Comparison of ENCODE assay signal across 24 cellular contexts in genomic region chr3:72972706-72973030, GRCh38. TPM values are rescaled to one million over a fixed set of nuclear protein-coding genes. Genes with fewer than 3 reads are reported as not detected.
DNase-seq lines count a peak whose midpoint lies in the region; ATAC-seq, FAIRE-seq and TF ChIP-seq lines count a peak whose summit lies in the region.
"Had no signal": no experiment of that assay in that cellular context is flagged by ENCODE, and none has a peak within 500 bp of the region (broad histone marks: within the 10 kb centered on the region; RNA-seq: fewer than 3 reads in every experiment).

No MANE protein-coding gene starts in this region.

- H3K9me3 ChIP-seq in Caco-2 (no peaks in the 10 kb centered on the region), K562 (replicated peaks; ENCODE audit: control insufficient read depth, insufficient read depth, low read depth, low read length) (no peaks in the 10 kb centered on the region), HepG2 (ENCODE audit: low read length) (no peaks in the 10 kb centered on the region), trophoblast cell (ENCODE audit: insufficient read depth, low read depth, low read length) (no peaks in the 10 kb centered on the region)
- H3K9me3 ChIP-seq in CD8-positive, alpha-beta T cell (ENCODE audit: low read length), result no peaks in the 10 kb centered on the region

- no peak overlapping the region for H4K8ac ChIP-seq in trophoblast cell (ENCODE audit: low read depth, low read length)

- H4K20me1 ChIP-seq in K562 (replicated peaks; ENCODE audit: control insufficient read depth, insufficient read depth, low read length), result no peaks in the 10 kb centered on the region
- no peaks in the 10 kb centered on the region for H4K20me1 ChIP-seq in HepG2 (ENCODE audit: insufficient read depth, low read length)
- H4K20me1 ChIP-seq: BLaER1 treated with 17β-estradiol and CSF1 and Interleukin-3, amounts not matched to agents 10 nM and 100 nM had no signal

- H3K79me2 ChIP-seq in K562 (ENCODE audit: control insufficient read depth, insufficient read depth, low read length) (no peaks in the 10 kb centered on the region), HepG2 (ENCODE audit: insufficient read depth, low read length) (no peaks in the 10 kb centered on the region), trophoblast cell (ENCODE audit: control insufficient read depth, insufficient read depth, low read length, poor library complexity) (no peaks in the 10 kb centered on the region)

- no peaks in the 10 kb centered on the region for H3K9me3 Mint-ChIP-seq in Caco-2 (ENCODE audit: unreplicated experiment)
- no peaks in the 10 kb centered on the region for H3K9me3 Mint-ChIP-seq in CD8-positive, alpha-beta T cell
- H3K9me3 Mint-ChIP-seq: CD4-positive, alpha-beta memory T cell; HFFc6 had no signal

- no peaks in the 10 kb centered on the region for H3K36me3 ChIP-seq in Caco-2 (ENCODE audit: control insufficient read depth, insufficient read depth, low read length)
- H3K36me3 ChIP-seq in K562 (ENCODE audit: control insufficient read depth, insufficient read depth, low read length), result no peaks in the 10 kb centered on the region
- no peaks in the 10 kb centered on the region for H3K36me3 ChIP-seq in HepG2 (replicated peaks in 1 of 2; ENCODE audit: control insufficient read depth in 1 of 2, insufficient read depth in 2 of 2, low read length in 2 of 2)
- H3K36me3 ChIP-seq in trophoblast cell (ENCODE audit: control insufficient read depth in 1 of 2, insufficient read depth in 2 of 2, low read length in 2 of 2), result peaks cover 0 to 2% of the 10 kb centered on the region in 2 experiments
- H3K36me3 ChIP-seq in CD8-positive, alpha-beta T cell (ENCODE audit: insufficient read depth, low read length), result no peaks in the 10 kb centered on the region
- H3K36me3 ChIP-seq: BLaER1 treated with 17β-estradiol and CSF1 and Interleukin-3, amounts not matched to agents 10 nM and 100 nM had no signal

- WGBS in K562 (ENCODE audit: insufficient coverage, low coverage, missing lambda C conversion rate), result 22% methylated on average over 1 of the region's 3 CpGs
- WGBS in HepG2 (ENCODE audit: low lambda C conversion rate), result 63% methylated on average over 3 of the region's 3 CpGs
- no CpG with 5 or more reads among the region's 3 CpGs for WGBS in trophoblast cell (ENCODE audit: extremely low coverage, insufficient coverage, insufficient read length)

- H3K27ac ChIP-seq in K562 (ENCODE audit: extremely low read depth, low read depth, low read length), result no peak overlapping the region
- peak overlapping the region; percentile 76 for H3K27ac ChIP-seq in HepG2 (ENCODE audit: extremely low read length, insufficient read depth, low read length)
- peak overlapping the region; percentile 51 for H3K27ac ChIP-seq in trophoblast cell (ENCODE audit: low read depth, low read length)
- no peak overlapping the region for H3K27ac ChIP-seq in CD8-positive, alpha-beta T cell (ENCODE audit: low read depth, low read length)
- H3K27ac ChIP-seq: 22Rv1; BLaER1 treated with 17β-estradiol and CSF1 and Interleukin-3, amounts not matched to agents 10 nM and 100 nM had no signal

- TF ChIP-seq POLR2A in K562 (conservative IDR thresholded peaks at IDR 0.05) (no peak), HepG2 (IDR thresholded peaks at IDR 0.05; ENCODE audit: insufficient read depth in 1 of 2, low read depth in 2 of 2, low read length in 2 of 2) (no peak)

- H2AFZ ChIP-seq in K562 (ENCODE audit: low read depth, low read length), result no peak overlapping the region
- no peak overlapping the region for H2AFZ ChIP-seq in HepG2 (ENCODE audit: low read length)
- no peak overlapping the region for H2AFZ ChIP-seq in trophoblast cell (ENCODE audit: insufficient read depth, low read length, poor library complexity)

- no peak overlapping the region for H4K12ac ChIP-seq in trophoblast cell (ENCODE audit: low read depth, low read length)

- peaks cover 3% of the 10 kb centered on the region for H3K79me1 ChIP-seq in trophoblast cell (ENCODE audit: low read length)

- H3K4me3 ChIP-seq in Caco-2 (ENCODE audit: low read depth, low read length) (no peak overlapping the region), K562 (no peak overlapping the region), HepG2 (replicated peaks in 1 of 3; ENCODE audit: insufficient read depth in 1 of 3, low read depth in 2 of 3, low read length in 3 of 3) (no peak overlapping the region), trophoblast cell (ENCODE audit: low read depth, low read length) (no peak overlapping the region)
- no peak overlapping the region for H3K4me3 ChIP-seq in CD8-positive, alpha-beta T cell (ENCODE audit: low read depth, low read length)
- H3K4me3 ChIP-seq: BLaER1 treated with 17β-estradiol and CSF1 and Interleukin-3, amounts not matched to agents 10 nM and 100 nM had no signal

- H3K23ac ChIP-seq in trophoblast cell (ENCODE audit: low read length), result no peak overlapping the region

- TF ChIP-seq RAD21 in K562 (CRISPR knock-in tag; conservative IDR thresholded peaks at IDR 0.05 in 1 of 2, IDR thresholded peaks at IDR 0.05 in 1 of 2), result no peak
- TF ChIP-seq RAD21 in HepG2 (CRISPR knock-in tag; IDR thresholded peaks at IDR 0.05), result no peak

- peak overlapping the region; percentile 68 for H3K4me3 Mint-ChIP-seq in Caco-2 (ENCODE audit: unreplicated experiment)
- no peak overlapping the region for H3K4me3 Mint-ChIP-seq in CD8-positive, alpha-beta T cell
- H3K4me3 Mint-ChIP-seq: CD4-positive, alpha-beta memory T cell; HFFc6 had no signal

- in situ Hi-C loops in K562 (cut with MboI), result no loop called here
- in situ Hi-C loops in HepG2 (cut with HindIII; ENCODE audit: extremely low pct_ligation_motif_present, low pct_unique_long_range_greater_than_20kb), result no loop called here

- H3K4me1 ChIP-seq in Caco-2 (peaks cover 37% of the 10 kb centered on the region), K562 (replicated peaks in 1 of 2; ENCODE audit: control insufficient read depth in 2 of 2, insufficient read depth in 2 of 2, low read length in 2 of 2) (no peaks in the 10 kb centered on the region; a peak in 2 of 5 replicates), HepG2 (ENCODE audit: insufficient read depth, low read length) (peaks cover 57% of the 10 kb centered on the region), trophoblast cell (ENCODE audit: control insufficient read depth in 1 of 2, insufficient read depth in 2 of 2, low read length in 2 of 2) (peaks cover 8 to 9% of the 10 kb centered on the region in 2 experiments)
- H3K4me1 ChIP-seq in CD8-positive, alpha-beta T cell (ENCODE audit: insufficient read depth, low read length), result no peaks in the 10 kb centered on the region

- no peak for TF ChIP-seq EP300 in K562 (IDR thresholded peaks at IDR 0.05; ENCODE audit: low read length)
- TF ChIP-seq EP300 in HepG2 (IDR thresholded peaks at IDR 0.05; ENCODE audit: low read depth in 2 of 2, low read length in 2 of 2), result no peak
- no peak for TF ChIP-seq EP300 in HepG2 (CRISPR knock-in tag; IDR thresholded peaks at IDR 0.05; ENCODE audit: borderline replicate concordance)

- POLR2A ChIA-PET in Caco-2 (lab: Charles Lee), result interaction anchor here (0.6 to 1.3 kb wide), 2 partner anchors 24 to 26 kb away, joined by 5 to 6 read pairs; partner anchors contain the start of gene PPP4R2
- POLR2A ChIA-PET in K562 (lab: Yijun Ruan, JAX), result no interaction called here
- POLR2A ChIA-PET in HepG2 (lab: Yijun Ruan, JAX), result interaction anchor here (1.2 to 1.8 kb wide), 6 partner anchors 10 to 30 kb away, joined by 3 to 17 read pairs (median 5); partner anchors contain the start of gene PPP4R2
- POLR2A ChIA-PET in CD8-positive, alpha-beta T cell (lab: Charles Lee), result interaction anchor here (0.6 kb wide), 1 partner anchor 195 kb away, joined by 3 read pairs; no protein-coding TSS in a partner anchor

- no peak overlapping the region for H3K4ac ChIP-seq in trophoblast cell (ENCODE audit: low read depth, low read length)

- TF ChIP-seq CTCF in Caco-2 (IDR thresholded peaks at IDR 0.05; ENCODE audit: insufficient read depth in 1 of 2, low read depth in 1 of 2, low read length in 1 of 2, severe bottlenecking in 1 of 2, unreplicated experiment in 1 of 2) (no peak), K562 (IDR thresholded peaks at IDR 0.05 in 2 of 3, conservative IDR thresholded peaks at IDR 0.05 in 1 of 3; ENCODE audit: insufficient read depth in 2 of 3, low read depth in 1 of 3, low read length in 3 of 3) (no peak), HepG2 (CRISPR knock-in tag; IDR thresholded peaks at IDR 0.05) (no peak)
- no peak for TF ChIP-seq CTCF in CD8-positive, alpha-beta T cell (IDR thresholded peaks at IDR 0.05)

- no peak overlapping the region for H2AK5ac ChIP-seq in trophoblast cell (ENCODE audit: low read length)

- H2BK120ac ChIP-seq in trophoblast cell (ENCODE audit: insufficient read depth, low read length, poor library complexity), result no peak overlapping the region

- no peak overlapping the region for H3K18ac ChIP-seq in trophoblast cell (ENCODE audit: low read length)

- DNase-seq in Caco-2 (no peak), K562 (ENCODE audit: extremely low read depth in 1 of 4, low spot score in 3 of 4) (no peak), HepG2 (ENCODE audit: low spot score) (no peak), trophoblast cell (no peak), putamen (ENCODE audit: low spot score) (no peak), AG08395 (ENCODE audit: low spot score) (no peak)
- no peak for DNase-seq in CD8-positive, alpha-beta T cell
- DNase-seq: CD4-positive, alpha-beta memory T cell; GF-D8; HFFc6; MV-4-11; NCI-H1694; NCI-H2081; NCI-H2171; NCI-H345; NCI-H524; NCI-H774; NK-92 treated with Interleukin-12 subunit alpha and Interleukin-12 subunit beta, amount 100 ng/mL, for 24 hours had no signal

- no peak overlapping the region for H3K14ac ChIP-seq in trophoblast cell (ENCODE audit: low read length)

- H3K27me3 Mint-ChIP-seq in Caco-2 (ENCODE audit: insufficient read depth, unreplicated experiment), result no peaks in the 10 kb centered on the region
- no peaks in the 10 kb centered on the region for H3K27me3 Mint-ChIP-seq in CD8-positive, alpha-beta T cell (ENCODE audit: low read depth)

- H3K9me1 ChIP-seq in K562 (ENCODE audit: control insufficient read depth, insufficient read depth, low read length), result no peaks in the 10 kb centered on the region

- H2BK12ac ChIP-seq in trophoblast cell (ENCODE audit: low read length), result peak overlapping the region; percentile 8

- intact Hi-C loops in Caco-2 (cut with micrococcal nuclease; ENCODE audit: unreplicated experiment) (loop anchor here (1.0 kb wide), 3 partner anchors 19 to 34 kb away; no protein-coding TSS in a partner anchor), K562 (cut with micrococcal nuclease) (no loop called here), HepG2 (cut with micrococcal nuclease; ENCODE audit: unreplicated experiment) (no loop called here)
- intact Hi-C loops in CD8-positive, alpha-beta T cell (cut with DNase I, micrococcal nuclease), result no loop called here

- no peaks in the 10 kb centered on the region for H3K27me3 ChIP-seq in Caco-2 (replicated peaks; ENCODE audit: control insufficient read depth, insufficient read depth, low read length)
- no peaks in the 10 kb centered on the region for H3K27me3 ChIP-seq in K562 (ENCODE audit: control insufficient read depth in 2 of 2, insufficient read depth in 2 of 2, low read length in 2 of 2)
- no peaks in the 10 kb centered on the region for H3K27me3 ChIP-seq in HepG2 (ENCODE audit: control insufficient read depth in 1 of 2, insufficient read depth in 2 of 2, low read length in 2 of 2)
- H3K27me3 ChIP-seq in trophoblast cell (ENCODE audit: insufficient read depth, low read length), result no peaks in the 10 kb centered on the region
- no peaks in the 10 kb centered on the region for H3K27me3 ChIP-seq in CD8-positive, alpha-beta T cell (ENCODE audit: insufficient read depth, low read length)
- H3K27me3 ChIP-seq: BLaER1 treated with 17β-estradiol and CSF1 and Interleukin-3, amounts not matched to agents 10 nM and 100 nM had no signal

- H3K36me3 Mint-ChIP-seq in Caco-2 (ENCODE audit: insufficient read depth, unreplicated experiment), result peaks cover 8% of the 10 kb centered on the region
- no peaks in the 10 kb centered on the region for H3K36me3 Mint-ChIP-seq in CD8-positive, alpha-beta T cell
- H3K36me3 Mint-ChIP-seq: CD4-positive, alpha-beta memory T cell had no signal

- peak; percentile 11 for FAIRE-seq in K562 (lab: Jason Lieb, UNC)
- FAIRE-seq in HepG2 (lab: Jason Lieb, UNC), result no peak
- FAIRE-seq: HTR-8/SVneo had no signal

- H3K9ac ChIP-seq in K562 (ENCODE audit: insufficient read depth in 1 of 2, low read depth in 2 of 2, low read length in 2 of 2), result no peak overlapping the region
- no peak overlapping the region for H3K9ac ChIP-seq in HepG2 (ENCODE audit: insufficient read depth, low read depth, low read length)
- no peak overlapping the region for H3K9ac ChIP-seq in trophoblast cell (ENCODE audit: low read length)
- H3K9ac ChIP-seq: BLaER1 treated with 17β-estradiol and CSF1 and Interleukin-3, amounts not matched to agents 10 nM and 100 nM had no signal

- peaks cover 20% of the 10 kb centered on the region for H3K4me1 Mint-ChIP-seq in Caco-2 (ENCODE audit: low read depth, unreplicated experiment)
- H3K4me1 Mint-ChIP-seq in CD8-positive, alpha-beta T cell (ENCODE audit: low read depth), result peaks cover 5% of the 10 kb centered on the region

- H3K27ac Mint-ChIP-seq in Caco-2 (ENCODE audit: unreplicated experiment), result peak overlapping the region; percentile 88
- no peak overlapping the region for H3K27ac Mint-ChIP-seq in CD8-positive, alpha-beta T cell
- H3K27ac Mint-ChIP-seq: CD4-positive, alpha-beta memory T cell; HFFc6 had no signal

- BruUV-seq in Caco-2 (replicated peaks; lab: Mats Ljungman, UMichigan), result no TSS peak
- no TSS peak for BruUV-seq in K562 (replicated peaks; lab: Mats Ljungman, UMichigan)
- BruUV-seq in HepG2 (replicated peaks; lab: Mats Ljungman, UMichigan), result no TSS peak

- H3K4me2 ChIP-seq in K562 (ENCODE audit: insufficient read depth, low read length) (no peak overlapping the region), HepG2 (ENCODE audit: low read depth, low read length) (peak overlapping the region; percentile 65), trophoblast cell (ENCODE audit: low read length) (peak overlapping the region; percentile 39)
- H3K4me2 ChIP-seq: BLaER1 treated with 17β-estradiol and CSF1 and Interleukin-3, amounts not matched to agents 10 nM and 100 nM had no signal

- CTCF ChIA-PET in Caco-2 (lab: Charles Lee), result interaction anchor here (0.8 to 1.0 kb wide), 2 partner anchors 25 to 34 kb away, joined by 4 to 6 read pairs; no protein-coding TSS in a partner anchor
- CTCF ChIA-PET in K562 (lab: Yijun Ruan, JAX; ENCODE audit: low intra/inter-chr PET ratio), result no interaction called here
- CTCF ChIA-PET in HepG2 (lab: Yijun Ruan, JAX; ENCODE audit: low intra/inter-chr PET ratio, low total read pairs), result no interaction called here
- CTCF ChIA-PET in CD8-positive, alpha-beta T cell (lab: Charles Lee), result interaction anchor here (0.6 kb wide), 1 partner anchor 1248 kb away, joined by 3 read pairs; no protein-coding TSS in a partner anchor

- H4K91ac ChIP-seq in trophoblast cell (ENCODE audit: low read depth, low read length), result no peak overlapping the region

- no peak for ATAC-seq in K562
- peak; percentile 80 for ATAC-seq in HepG2
- ATAC-seq in GM18511 (IDR thresholded peaks at IDR 0.05; ENCODE audit: unreplicated experiment), result no peak
- ATAC-seq in CD8-positive, alpha-beta T cell, result no peak
- ATAC-seq: Panc1, SK-N-SH treated with all-trans-retinoic acid at 6 μM for 48 hours had no signal

- H2BK5ac ChIP-seq in trophoblast cell (ENCODE audit: low read depth, low read length, poor library complexity), result no peak overlapping the region

RNA-seq across cellular contexts. Expression of gene PPP4R2, which starts 23.9 kb away (rescaled TPM):
- 91.3 and 93.6 TPM in 2 replicates for total RNA-seq in Caco-2 (2022)
- 13.1 and 47.8 TPM in 2 replicates for total RNA-seq in K562 (2011; cell fraction: chromatin; rRNA removed; ENCODE audit: low replicate concordance)
- 9.3 TPM in 2 replicates for total RNA-seq in K562 (2011; cell fraction: nucleolus; rRNA removed)
- 21.8 and 28.9 TPM in 2 replicates for total RNA-seq in K562 (2011; cell fraction: nucleoplasm; rRNA removed)
- 26.9 and 31.6 TPM in 2 replicates for total RNA-seq in K562 (2014; rRNA removed)
- total RNA-seq in K562 (2014; rRNA removed; fragmentation: Illumina TruSeq; extraction: Trizol), result 46.7 and 57.5 TPM in 2 replicates
- 34.9 and 38.7 TPM in 2 replicates for total RNA-seq in K562 (2015; rRNA removed; fragmentation: Illumina TruSeq; extraction: Trizol)
- 43.1 and 49.6 TPM in 2 replicates for total RNA-seq in K562 (2021)
- polyA plus RNA-seq in K562 (2011; rRNA removed), result 17.0 and 32.1 TPM in 2 replicates
- polyA plus RNA-seq in K562 (2011; cell fraction: cytosol; rRNA removed), result 2.3 and 5.1 TPM in 2 replicates
- polyA plus RNA-seq in K562 (2011; cell fraction: nucleus; rRNA removed), result 5.0 and 8.1 TPM in 2 replicates
- polyA plus RNA-seq in K562 (2012), result 15.2 and 21.6 TPM in 2 replicates
- polyA plus RNA-seq in K562 (2014; fragmentation: Illumina TruSeq; extraction: Trizol), result 23.2 and 27.4 TPM in 2 replicates
- polyA plus RNA-seq in K562 (2014; fragmentation: Nextera tagmentation; extraction: Ambion mirVana), result 10 to 100 TPM; 11.0 to 13.8 TPM
- 19.4 and 20.0 TPM in 2 replicates for polyA plus RNA-seq in K562 (2014; rRNA removed)
- polyA minus RNA-seq in K562 (2011; rRNA and poly(A)+ RNA removed), result 39.1 and 41.1 TPM in 2 replicates
- 13.3 and 13.9 TPM in 2 replicates for polyA minus RNA-seq in K562 (2011; cell fraction: cytosol; rRNA and poly(A)+ RNA removed)
- 7.9 and 18.3 TPM in 2 replicates for polyA minus RNA-seq in K562 (2011; cell fraction: nucleus; rRNA and poly(A)+ RNA removed)
- total RNA-seq in HepG2 (2016; rRNA removed; fragmentation: Illumina TruSeq; extraction: Trizol), result 161 and 236 TPM in 2 replicates
- 18.1 and 21.7 TPM in 2 replicates for total RNA-seq in HepG2 (2016; cell fraction: cytosol; rRNA removed; fragmentation: Illumina TruSeq; extraction: Trizol; ENCODE audit: low read depth)
- 150 and 234 TPM in 2 replicates for total RNA-seq in HepG2 (2016; cell fraction: insoluble cytoplasmic fraction; rRNA removed; fragmentation: Illumina TruSeq; extraction: Trizol)
- total RNA-seq in HepG2 (2016; cell fraction: membrane; rRNA removed; fragmentation: Illumina TruSeq; extraction: Trizol), result 72.3 and 89.6 TPM in 2 replicates
- 79.4 and 87.0 TPM in 2 replicates for total RNA-seq in HepG2 (2016; cell fraction: nucleus; rRNA removed; fragmentation: Illumina TruSeq; extraction: Trizol)
- 15.7 and 22.3 TPM in 2 replicates for polyA plus RNA-seq in HepG2 (2011; rRNA removed)
- 6.1 and 10.5 TPM in 2 replicates for polyA plus RNA-seq in HepG2 (2011; cell fraction: cytosol; rRNA removed)
- polyA plus RNA-seq in HepG2 (2011; cell fraction: nucleus; rRNA removed), result 8.1 and 12.7 TPM in 2 replicates
- polyA plus RNA-seq in HepG2 (2012), result 28.4 and 56.3 TPM in 2 replicates
- 6.1 and 6.8 TPM in 2 replicates for polyA plus RNA-seq in HepG2 (2016; cell fraction: cytosol; fragmentation: Illumina TruSeq; extraction: Trizol; ENCODE audit: low read depth)
- 118 and 119 TPM in 2 replicates for polyA plus RNA-seq in HepG2 (2016; cell fraction: insoluble cytoplasmic fraction; fragmentation: Illumina TruSeq; extraction: Trizol; ENCODE audit: low read depth)
- 23.0 and 29.4 TPM in 2 replicates for polyA plus RNA-seq in HepG2 (2016; cell fraction: membrane; fragmentation: Illumina TruSeq; extraction: Trizol; ENCODE audit: low read depth)
- polyA plus RNA-seq in HepG2 (2016; cell fraction: nucleus; fragmentation: Illumina TruSeq; extraction: Trizol; ENCODE audit: insufficient read depth, low read depth), result 77.6 and 79.2 TPM in 2 replicates
- polyA minus RNA-seq in HepG2 (2011; rRNA and poly(A)+ RNA removed; ENCODE audit: low replicate concordance), result 2.8 and 5.1 TPM in 2 replicates
- 32.5 and 44.9 TPM in 2 replicates for polyA minus RNA-seq in HepG2 (2011; cell fraction: cytosol; rRNA and poly(A)+ RNA removed)
- polyA minus RNA-seq in HepG2 (2011; cell fraction: nucleus; rRNA and poly(A)+ RNA removed), result 52.5 and 52.7 TPM in 2 replicates
- 40.2 and 42.6 TPM in 2 replicates for polyA plus RNA-seq in trophoblast cell (2013)
- 10 to 100 TPM; 77.7 to 80.4 TPM for total RNA-seq in CD8-positive, alpha-beta T cell

Comparison
In these comparisons a context has a peak if more than half of its experiments do, and no peak if none do; other contexts are left out.
1. H3K27ac ChIP-seq: peak in HepG2 (single experiment) and trophoblast cell (single experiment); none in K562 (single experiment) and CD8-positive, alpha-beta T cell (single experiment).
2. CTCF ChIA-PET loops: an anchor here in Caco-2 (0.8 to 1.0 kb wide) and CD8-positive, alpha-beta T cell (0.6 kb wide); none called in K562 and HepG2.